In the genomic region with DNA sequence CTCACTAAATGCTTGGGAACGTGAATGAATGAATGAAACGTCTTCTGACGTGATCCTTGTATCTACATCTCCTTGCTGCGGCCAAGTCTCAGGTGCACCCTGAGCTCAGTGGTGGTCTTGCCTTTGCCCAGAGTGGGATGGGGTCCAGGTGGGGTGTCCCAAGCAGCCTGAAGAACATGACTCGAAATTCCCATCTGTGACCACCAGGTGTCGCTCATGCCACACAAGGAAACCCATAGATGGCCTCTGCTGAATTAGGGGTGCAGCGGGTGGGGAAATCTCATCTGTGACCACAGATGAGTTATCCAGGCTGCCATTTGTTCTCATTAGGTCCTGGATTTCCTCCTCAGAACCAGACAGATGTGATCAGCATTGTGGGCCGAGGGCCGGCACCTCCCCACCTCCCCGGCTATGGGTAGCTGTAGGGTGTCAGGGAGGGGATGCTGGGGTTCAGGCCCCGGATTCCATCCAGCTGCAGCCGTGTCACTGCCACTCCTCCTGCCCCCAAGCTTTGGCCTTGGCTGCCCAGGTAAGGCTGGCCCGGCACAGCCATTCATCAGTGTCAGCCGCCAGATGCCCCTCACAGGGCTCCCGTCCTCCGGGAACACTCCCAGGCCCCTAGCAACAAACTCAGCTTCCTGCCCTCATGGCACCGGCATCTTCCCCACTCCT, we compare ENCODE assay signal across 8 cellular contexts. TPM values are rescaled to one million over a fixed set of nuclear protein-coding genes. Genes with fewer than 3 reads are reported as not detected.
DNase-seq lines count a peak whose midpoint lies in the region; ATAC-seq, FAIRE-seq and TF ChIP-seq lines count a peak whose summit lies in the region.

No MANE protein-coding gene starts in this region.

- H3K27me3 ChIP-seq in A673 (replicated peaks; ENCODE audit: insufficient read depth, low read depth, low read length, poor library complexity), result no peaks in the 10 kb centered on the region
- H3K27me3 ChIP-seq in bronchial epithelial cell (ENCODE audit: control insufficient read depth, insufficient read depth, low read length), result no peaks in the 10 kb centered on the region

- H3K27ac ChIP-seq in A673 (ENCODE audit: low read depth, low read length, poor library complexity, severe bottlenecking), result no peak overlapping the region

- no peak overlapping the region for H3K4me3 ChIP-seq in A673 (ENCODE audit: low read depth, low read length, poor library complexity, severe bottlenecking)
- H3K4me3 ChIP-seq in bronchial epithelial cell (ENCODE audit: low read depth, low read length), result no peak overlapping the region

- ATAC-seq in GM19452 (IDR thresholded peaks at IDR 0.05; ENCODE audit: unreplicated experiment), result no peak

- peak; percentile 84 for DNase-seq in A673 (ENCODE audit: low spot score)
- DNase-seq in GM12891 (ENCODE audit: insufficient read length, low spot score), result peak; percentile 63
- peak; percentile 28 for DNase-seq in NCI-H1105 treated with DMSO at 0.1 percent for 48 hours (lab: John Stamatoyannopoulos, UW)
- peak; percentile 33 to 66 (median 50) for DNase-seq in activated CD4-positive, CD25-positive, alpha-beta regulatory T cell (lab: John Stamatoyannopoulos, UW)
- peak; percentile 60 for DNase-seq in bronchial epithelial cell (ENCODE audit: low read depth)
- DNase-seq in kidney tubule cell (ENCODE audit: low spot score), result peak; percentile 61
- DNase-seq in stimulated activated CD4-positive, alpha-beta T cell treated with anti-CD3 and anti-CD28 coated beads, Interleukin-4, amount 100 ng/mL, for 48 hours (ENCODE audit: low read depth in 2 of 2), result peak; percentile 61 to 74

- CTCF ChIA-PET in A673 (lab: Charles Lee), result interaction anchor here (0.6 to 0.7 kb wide), 3 partner anchors 18 to 1842 kb away, joined by 3 read pairs; no protein-coding TSS in a partner anchor

- peak; percentile 95 for TF ChIP-seq CTCF in A673 (conservative IDR thresholded peaks at IDR 0.05; ENCODE audit: low read depth, low read length)
- peak; percentile 86 for TF ChIP-seq CTCF in bronchial epithelial cell (IDR thresholded peaks at IDR 0.05; ENCODE audit: insufficient read depth, low read length, severe bottlenecking)

- FAIRE-seq in GM12891 (lab: Jason Lieb, UNC) (peak; percentile 94), bronchial epithelial cell (lab: Jason Lieb, UNC) (peak; percentile 52)

- intact Hi-C loops in A673 (cut with micrococcal nuclease; ENCODE audit: unreplicated experiment), result loop anchor here (2.0 to 10.0 kb wide), 3 partner anchors 290 to 1770 kb away; no protein-coding TSS in a partner anchor

- TF ChIP-seq POLR2A in GM12891 (IDR thresholded peaks at IDR 0.05; ENCODE audit: low read depth, low read length), result no peak

- H3K36me3 ChIP-seq in A673 (ENCODE audit: insufficient read depth, low read length, poor library complexity, severe bottlenecking) (no peaks in the 10 kb centered on the region), bronchial epithelial cell (ENCODE audit: control insufficient read depth, insufficient read depth, low read length) (no peaks in the 10 kb centered on the region)

- no peaks in the 10 kb centered on the region for H3K9me3 ChIP-seq in A673 (ENCODE audit: low read depth, low read length, poor library complexity, severe bottlenecking)

- BruUV-seq in A673 (replicated peaks; lab: Mats Ljungman, UMichigan), result no TSS peak

- H3K4me1 ChIP-seq in A673 (ENCODE audit: insufficient read depth, low read length, poor library complexity, severe bottlenecking), result peaks cover 9% of the 10 kb centered on the region

- POLR2A ChIA-PET in A673 (lab: Charles Lee; ENCODE audit: low non-redundant PET), result no interaction called here

TF ChIP-seq in GM12891, 5 proteins besides CTCF, POLR2A, EP300 and RAD21:
- TF ChIP-seq POLR2AphosphoS5 (IDR thresholded peaks at IDR 0.05; ENCODE audit: low read depth, low read length) (no peak), TAF1 (IDR thresholded peaks at IDR 0.05; ENCODE audit: low read depth, low read length) (no peak), PAX5 (IDR thresholded peaks at IDR 0.05; ENCODE audit: insufficient read depth, low read length, severe bottlenecking) (no peak), SPI1 (IDR thresholded peaks at IDR 0.05; ENCODE audit: low read depth, low read length) (no peak), POU2F2 (IDR thresholded peaks at IDR 0.05; ENCODE audit: low read depth, low read length) (no peak)

RNA-seq across cellular contexts. Expression of gene GNA12, which starts 21.0 kb away (rescaled TPM):
- 35.5 and 41.2 TPM in 2 replicates for total RNA-seq in A673 (2021)
- 17.9 TPM for polyA plus RNA-seq in GM12891 (2012; ENCODE audit: low read depth, missing spikeins)
- total RNA-seq in bronchial epithelial cell, result 12.1 and 12.8 TPM in 2 replicates

Comparison
In these comparisons a context has a peak if more than half of its experiments do, and no peak if none do; other contexts are left out.
1. DNase-seq: peak in every context shown above with its lines; median percentile 84 in A673; 68 in stimulated activated CD4-positive, alpha-beta T cell treated with anti-CD3 and anti-CD28 coated beads, Interleukin-4, amount 100 ng/mL, for 48 hours; 63 in GM12891; 61 in kidney tubule cell; 60 in bronchial epithelial cell; 50 in activated CD4-positive, CD25-positive, alpha-beta regulatory T cell; 28 in NCI-H1105 treated with DMSO at 0.1 percent for 48 hours.